24 cellular contexts compared by ENCODE assay signal in the genomic region with DNA sequence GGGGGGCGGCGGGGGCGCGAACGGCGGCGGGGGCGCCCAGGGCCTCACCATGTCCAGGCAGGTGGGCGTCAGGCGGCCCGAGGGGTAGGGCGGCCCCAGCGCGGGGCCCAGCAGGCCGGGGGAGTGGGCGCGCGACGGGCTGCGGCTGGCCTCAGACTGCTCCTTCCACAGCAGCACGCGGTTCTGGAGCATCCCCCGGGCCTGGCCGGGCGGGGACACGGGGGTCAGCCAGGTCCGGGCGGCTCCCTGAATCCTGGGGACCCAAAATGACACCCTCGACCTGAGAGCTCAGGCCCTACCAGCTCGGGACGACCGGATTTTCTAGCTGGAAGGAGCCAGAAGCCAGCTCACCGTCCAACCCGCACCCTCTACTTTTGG. TPM values are rescaled to one million over a fixed set of nuclear protein-coding genes. Genes with fewer than 3 reads are reported as not detected.
DNase-seq lines count a peak whose midpoint lies in the region; TF ChIP-seq lines count a peak whose summit lies in the region.
"Had no signal": no experiment of that assay in that cellular context is flagged by ENCODE, and none has a peak within 500 bp of the region (broad histone marks: within the 10 kb centered on the region; RNA-seq: fewer than 3 reads in every experiment).

No MANE protein-coding gene starts in this region.

- H3K27me3 Mint-ChIP-seq in endodermal cell (ENCODE audit: insufficient read depth): peaks cover 25% of the 10 kb centered on the region

- H3K4me1 Mint-ChIP-seq in endodermal cell: peaks cover 3% of the 10 kb centered on the region
- H3K4me1 Mint-ChIP-seq: activated B cell treated with CpG ODN at 0.5 μM for 24 hours; stimulated activated naive B cell treated with anti-CD40 and anti-IgM and Interleukin-4, amounts not matched to agents 10 μg/mL and 1 μg/mL and 100 μg/mL, for 72 hours had no signal

- H3K4me1 ChIP-seq in HUES6 (ENCODE audit: control insufficient read depth, insufficient read depth, low read length) (peaks cover 17% of the 10 kb centered on the region; the same call in 1 of the 2 replicates), endodermal cell (ENCODE audit: control insufficient read depth, insufficient read depth, low read length) (no peaks in the 10 kb centered on the region), stomach (peaks cover 5 to 14% (median 10%) of the 10 kb centered on the region in 4 donors), tibial nerve (peaks cover 0 to 15% (median 7%) of the 10 kb centered on the region in 4 donors), ovary (ENCODE audit: insufficient read depth) (peaks cover 1% of the 10 kb centered on the region)

- H3K27ac ChIP-seq in HUES6 (ENCODE audit: low read depth, low read length): no peak overlapping the region
- H3K27ac ChIP-seq in endodermal cell (ENCODE audit: low read depth, low read length): no peak overlapping the region
- H3K27ac ChIP-seq in stomach: no peak overlapping the region
- H3K27ac ChIP-seq in tibial nerve: peak overlapping the region in 1 of 4 donors; percentile 41
- H3K27ac ChIP-seq in ovary: no peak overlapping the region
- H3K27ac ChIP-seq: ascending aorta, spleen, thyroid gland had no signal

- WGBS in endodermal cell (ENCODE audit: insufficient coverage in 1 of 2, insufficient read length in 1 of 2), 2 experiments: 83 to 86% methylated on average over 31 to 34 of the region's 34 CpGs
- 39 to 75% (median 63%) methylated on average over 8 to 34 of the region's 34 CpGs for WGBS in stomach, 5 donors
- WGBS in tibial nerve, 2 donors: 20 to 47% methylated on average over 10 to 12 of the region's 34 CpGs
- WGBS in ovary, 3 donors: 10 to 29% (median 10%) methylated on average over 25 to 34 of the region's 34 CpGs

- no peaks in the 10 kb centered on the region for H3K9me3 Mint-ChIP-seq in endodermal cell
- H3K9me3 Mint-ChIP-seq: activated B cell treated with CpG ODN at 0.5 μM for 24 hours; activated CD4-positive, alpha-beta memory T cell treated with anti-CD3 and anti-CD28 coated beads for 36 hours; stimulated activated naive B cell treated with anti-CD40 and anti-IgM and Interleukin-4, amounts not matched to agents 10 μg/mL and 1 μg/mL and 100 μg/mL, for 72 hours had no signal

- TF ChIP-seq EP300 in stomach (IDR thresholded peaks at IDR 0.05) (no peak), tibial nerve (IDR thresholded peaks at IDR 0.05) (no peak), ovary (IDR thresholded peaks at IDR 0.05) (no peak)

- H3K27me3 ChIP-seq in HUES6 (ENCODE audit: control insufficient read depth, insufficient read depth, low read length) (no peaks in the 10 kb centered on the region), endodermal cell (ENCODE audit: control insufficient read depth, insufficient read depth, low read length, poor library complexity, severe bottlenecking) (no peaks in the 10 kb centered on the region), stomach (peaks cover 0 to 33% (median 12%) of the 10 kb centered on the region in 3 donors), tibial nerve (peaks cover 0 to 14% of the 10 kb centered on the region in 2 donors), ovary (no peaks in the 10 kb centered on the region)
- H3K27me3 ChIP-seq: ascending aorta, thyroid gland had no signal

- H3K36me3 Mint-ChIP-seq in endodermal cell (ENCODE audit: low read depth): no peaks in the 10 kb centered on the region

- H3K9ac ChIP-seq in HUES6 (ENCODE audit: low read length) (no peak overlapping the region), endodermal cell (ENCODE audit: extremely low read depth, low read length, poor library complexity, severe bottlenecking) (no peak overlapping the region)

- H3K27ac Mint-ChIP-seq in endodermal cell: no peak overlapping the region
- H3K27ac Mint-ChIP-seq: activated B cell treated with CpG ODN at 0.5 μM for 24 hours; activated CD4-positive, alpha-beta memory T cell treated with anti-CD3 and anti-CD28 coated beads for 36 hours; activated naive CD8-positive, alpha-beta T cell; CD4-positive, CD25-positive, alpha-beta regulatory T cell; stimulated activated naive B cell treated with anti-CD40 and anti-IgM and Interleukin-4, amounts not matched to agents 10 μg/mL and 1 μg/mL and 100 μg/mL, for 72 hours had no signal

- no peaks in the 10 kb centered on the region for H3K36me3 ChIP-seq in HUES6 (ENCODE audit: control insufficient read depth, insufficient read depth, low read length)
- no peaks in the 10 kb centered on the region for H3K36me3 ChIP-seq in endodermal cell (ENCODE audit: control insufficient read depth, insufficient read depth, low read length)
- peaks cover 0 to 34% (median 10%) of the 10 kb centered on the region in 4 donors for H3K36me3 ChIP-seq in stomach
- peaks cover 0 to 37% (median 2%) of the 10 kb centered on the region in 3 donors for H3K36me3 ChIP-seq in tibial nerve
- no peaks in the 10 kb centered on the region for H3K36me3 ChIP-seq in ovary
- H3K36me3 ChIP-seq: ascending aorta, thyroid gland had no signal

- H3K4me3 Mint-ChIP-seq in endodermal cell: peak overlapping the region; percentile 33
- H3K4me3 Mint-ChIP-seq: activated B cell treated with CpG ODN at 0.5 μM for 24 hours; activated CD4-positive, alpha-beta memory T cell treated with anti-CD3 and anti-CD28 coated beads for 36 hours; activated naive CD8-positive, alpha-beta T cell; CD4-positive, CD25-positive, alpha-beta regulatory T cell; stimulated activated naive B cell treated with anti-CD40 and anti-IgM and Interleukin-4, amounts not matched to agents 10 μg/mL and 1 μg/mL and 100 μg/mL, for 72 hours had no signal

- H3K9me3 ChIP-seq in HUES6 (ENCODE audit: control insufficient read depth, insufficient read depth, low read depth, low read length): no peaks in the 10 kb centered on the region
- no peaks in the 10 kb centered on the region for H3K9me3 ChIP-seq in endodermal cell (ENCODE audit: control insufficient read depth, low read length)
- no peaks in the 10 kb centered on the region for H3K9me3 ChIP-seq in stomach
- H3K9me3 ChIP-seq in tibial nerve: no peaks in the 10 kb centered on the region
- H3K9me3 ChIP-seq in ovary: no peaks in the 10 kb centered on the region
- H3K9me3 ChIP-seq: ascending aorta, spleen, thyroid gland had no signal

- H3K4me3 ChIP-seq in HUES6 (ENCODE audit: low read depth, low read length): peak overlapping the region; percentile 35; the same call in 1 of the 2 replicates
- H3K4me3 ChIP-seq in endodermal cell (ENCODE audit: low read length): no peak overlapping the region
- H3K4me3 ChIP-seq in stomach: peak overlapping the region in 3 of 4 donors; percentile 20 to 30 (median 29)
- peak overlapping the region in 1 of 4 donors; percentile 39 for H3K4me3 ChIP-seq in tibial nerve
- no peak overlapping the region for H3K4me3 ChIP-seq in ovary
- H3K4me3 ChIP-seq: thyroid gland had no signal

- TF ChIP-seq CTCF in endodermal cell (conservative IDR thresholded peaks at IDR 0.05) (no peak), stomach (IDR thresholded peaks at IDR 0.05) (no peak), tibial nerve (IDR thresholded peaks at IDR 0.05) (no peak), ovary (IDR thresholded peaks at IDR 0.05) (no peak)

- no peak for TF ChIP-seq POLR2A in stomach (IDR thresholded peaks at IDR 0.05)
- TF ChIP-seq POLR2A in tibial nerve (IDR thresholded peaks at IDR 0.05): no peak
- TF ChIP-seq POLR2A in ovary (IDR thresholded peaks at IDR 0.05): no peak

- intact Hi-C loops in stomach (cut with DNase I; ENCODE audit: low total_unique reads): no loop called here
- intact Hi-C loops in ovary (cut with DNase I): no loop called here

- no peak for DNase-seq in endodermal cell
- DNase-seq in left kidney (ENCODE audit: low read depth, low spot score): peak; percentile 25
- no peak for DNase-seq in stomach
- DNase-seq in tibial nerve (ENCODE audit: low spot score in 2 of 2): no peak
- DNase-seq in NCI-H446 (lab: John Stamatoyannopoulos, UW): no peak
- no peak for DNase-seq in ovary
- DNase-seq: activated B cell treated with CpG ODN at 0.5 μM for 24 hours; activated CD4-positive, alpha-beta memory T cell treated with anti-CD3 and anti-CD28 coated beads for 36 hours; CD4-positive, CD25-positive, alpha-beta regulatory T cell; central memory CD4-positive, alpha-beta T cell; NCI-H1105; NCI-H2029; spleen; stimulated activated CD4-positive, alpha-beta T cell treated with anti-CD3 and anti-CD28 coated beads, Interleukin-2, amount 100 ng/mL, for 48 hours; stimulated activated naive B cell treated with anti-CD40 and anti-IgM and Interleukin-4, amounts not matched to agents 10 μg/mL and 1 μg/mL and 100 μg/mL, for 72 hours; T1000; thyroid gland had no signal

RNA-seq across cellular contexts. Expression of a gene that starts 5.5 kb away (rescaled TPM):
- total RNA-seq in endodermal cell: 1 to 10 TPM in 1 of 2 donors, under 1 TPM in 1; 0.57 to 1.1 TPM
- 0.61 TPM for polyA plus RNA-seq in endodermal cell (2013, experiment 1 of 2)
- 0.17 TPM for polyA plus RNA-seq in endodermal cell (2013, experiment 2 of 2)
- not detected for total RNA-seq in stomach
- polyA plus RNA-seq in stomach: under 1 TPM in 1 of 3 donors, not detected in 2; 0.48 TPM
- 1 to 10 TPM in 3 of 4 donors, under 1 TPM in 1; 0.98 to 1.8 (median 1.4) TPM for total RNA-seq in tibial nerve
- total RNA-seq in ovary: under 1 TPM in 1 of 7 donors, not detected in 6; 0.52 TPM
- polyA plus RNA-seq in ovary: under 1 TPM in 1 of 2 donors, not detected in 1; 0.39 TPM
- total RNA-seq: activated B cell treated with CpG ODN at 0.5 μM for 24 hours; ascending aorta; CD4-positive, CD25-positive, alpha-beta regulatory T cell; Daoy; fibroblast of villous mesenchyme; OCI-LY7 had no signal
- polyA plus RNA-seq: CD4-positive, CD25-positive, alpha-beta regulatory T cell; keratinocyte had no signal

RNA-seq across cellular contexts. Expression of a gene that starts 21.0 kb away (rescaled TPM):
- total RNA-seq in endodermal cell: 1 to 10 TPM; 1.4 to 3.7 TPM
- 2.7 TPM for polyA plus RNA-seq in endodermal cell (2013, experiment 1 of 2)
- 1.9 TPM for polyA plus RNA-seq in endodermal cell (2013, experiment 2 of 2)
- 100 to 1,000 TPM in 1 of 5 donors, 10 to 100 TPM in 2, 1 to 10 TPM in 2; 1.3 to 397 (median 12.2) TPM for total RNA-seq in stomach
- polyA plus RNA-seq in stomach: 1 to 10 TPM; 1.2 to 6.8 (median 4.0) TPM
- total RNA-seq in tibial nerve: 1 to 10 TPM in 3 of 4 donors, not detected in 1; 1.3 to 2.7 (median 2.1) TPM
- 1 to 10 TPM in 3 of 7 donors, under 1 TPM in 4; 0.40 to 3.1 (median 0.69) TPM for total RNA-seq in ovary
- polyA plus RNA-seq in ovary: 1 to 10 TPM in 1 of 2 donors, not detected in 1; 1.7 TPM
- total RNA-seq: ascending aorta had no signal
- polyA plus RNA-seq: CD4-positive, CD25-positive, alpha-beta regulatory T cell had no signal

RNA-seq across cellular contexts. Expression of a gene that starts 32.3 kb away (rescaled TPM):
- total RNA-seq in endodermal cell: 10 to 100 TPM; 42.7 to 54.1 TPM
- polyA plus RNA-seq in endodermal cell (2013, experiment 1 of 2): 22.8 TPM
- polyA plus RNA-seq in endodermal cell (2013, experiment 2 of 2): 20.1 TPM
- 10 to 100 TPM; 24.5 to 44.3 (median 28.8) TPM for total RNA-seq in stomach
- 10 to 100 TPM; 20.7 to 27.2 (median 21.7) TPM for polyA plus RNA-seq in stomach
- total RNA-seq in tibial nerve: 10 to 100 TPM; 32.1 to 49.8 (median 44.2) TPM
- total RNA-seq in ovary: 10 to 100 TPM; 26.0 to 47.7 (median 35.1) TPM
- polyA plus RNA-seq in ovary: 10 to 100 TPM; 18.0 to 33.3 TPM

Comparison
In these comparisons a context has a peak if more than half of its experiments do, and no peak if none do; other contexts are left out.
1. H3K4me3 ChIP-seq: peak in HUES6 (single experiment) and stomach (3 of 4); none in endodermal cell (single experiment) and ovary (single experiment).